ENCODE assay signal across 18 cellular contexts in genomic region chr20:25541676-25542075, GRCh38. TPM values are rescaled to one million over a fixed set of nuclear protein-coding genes. Genes with fewer than 3 reads are reported as not detected.
A peak's percentile ranks its signal among the peaks of the same experiment; 100 is the strongest.
DNase-seq lines count a peak whose midpoint lies in the region; ATAC-seq and TF ChIP-seq lines count a peak whose summit lies in the region.
"Had no signal": no experiment of that assay in that cellular context is flagged by ENCODE, and none has a peak within 500 bp of the region (broad histone marks: within the 10 kb centered on the region; RNA-seq: fewer than 3 reads in every experiment).

No MANE protein-coding gene starts in this region.

- TF ChIP-seq EP300 in suprapubic skin (IDR thresholded peaks at IDR 0.05): no peak

- H3K4me1 ChIP-seq in BLaER1 (peaks cover 64% of the 10 kb centered on the region), adrenal gland (replicated peaks in 1 of 2) (peaks cover 27 to 49% of the 10 kb centered on the region in 2 donors), neural progenitor cell (peaks cover 20% of the 10 kb centered on the region), suprapubic skin (peaks cover 19% of the 10 kb centered on the region), endodermal cell (ENCODE audit: control insufficient read depth, insufficient read depth, low read length) (peaks cover 31% of the 10 kb centered on the region)

- WGBS in adrenal gland, 4 donors: 13 to 28% (median 25%) methylated on average over 2 of the region's 2 CpGs
- 28% methylated on average over 2 of the region's 2 CpGs for WGBS in suprapubic skin
- 90 to 95% methylated on average over 2 of the region's 2 CpGs for WGBS in endodermal cell (ENCODE audit: insufficient coverage in 1 of 2, insufficient read length in 1 of 2), 2 experiments

- intact Hi-C loops in adrenal gland (cut with DNase I): loop anchor here in 1 of 2 donors (10.0 kb wide), 1 partner anchor 83 kb away; the partner anchor contains the start of gene NANP

- no peak overlapping the region for H3K27ac Mint-ChIP-seq in neural progenitor cell
- no peak overlapping the region for H3K27ac Mint-ChIP-seq in endodermal cell
- H3K27ac Mint-ChIP-seq: stimulated activated effector memory CD8-positive, alpha-beta T cell treated with anti-CD3 and anti-CD28 coated beads, Interleukin-12 subunit alpha, Interleukin-12 subunit beta, amount 100 ng/mL, for 72 hours had no signal

- H3K9ac ChIP-seq in BLaER1 (no peak overlapping the region), neural progenitor cell (no peak overlapping the region), endodermal cell (ENCODE audit: extremely low read depth, low read length, poor library complexity, severe bottlenecking) (no peak overlapping the region)

- H3K9me3 ChIP-seq in BLaER1: no peaks in the 10 kb centered on the region
- no peaks in the 10 kb centered on the region for H3K9me3 ChIP-seq in adrenal gland (replicated peaks in 1 of 3)
- H3K9me3 ChIP-seq in neural progenitor cell (ENCODE audit: low read depth): no peaks in the 10 kb centered on the region
- no peaks in the 10 kb centered on the region for H3K9me3 ChIP-seq in suprapubic skin
- no peaks in the 10 kb centered on the region for H3K9me3 ChIP-seq in endodermal cell (ENCODE audit: control insufficient read depth, low read length)

- H3K4me3 Mint-ChIP-seq in neural progenitor cell (no peak overlapping the region), endodermal cell (no peak overlapping the region)
- H3K4me3 Mint-ChIP-seq: mesothelial cell of epicardium; stimulated activated effector memory CD8-positive, alpha-beta T cell treated with anti-CD3 and anti-CD28 coated beads, Interleukin-12 subunit alpha, Interleukin-12 subunit beta, amount 100 ng/mL, for 72 hours had no signal

- TF ChIP-seq CTCF in adrenal gland (IDR thresholded peaks at IDR 0.05) (no peak), neural progenitor cell (IDR thresholded peaks at IDR 0.05) (no peak), suprapubic skin (IDR thresholded peaks at IDR 0.05) (no peak), endodermal cell (conservative IDR thresholded peaks at IDR 0.05) (no peak)

- H3K36me3 ChIP-seq in BLaER1 (no peaks in the 10 kb centered on the region), adrenal gland (replicated peaks in 1 of 2) (no peaks in the 10 kb centered on the region), neural progenitor cell (no peaks in the 10 kb centered on the region), suprapubic skin (no peaks in the 10 kb centered on the region), endodermal cell (ENCODE audit: control insufficient read depth, insufficient read depth, low read length) (peaks cover 25% of the 10 kb centered on the region)

- H3K79me2 ChIP-seq in neural progenitor cell (ENCODE audit: low read depth): peaks cover 32% of the 10 kb centered on the region

- peak; percentile 21 for ATAC-seq in HG02885 (IDR thresholded peaks at IDR 0.05; ENCODE audit: poor library complexity, unreplicated experiment)
- ATAC-seq: foreskin keratinocyte; stimulated activated effector memory CD8-positive, alpha-beta T cell treated with anti-CD3 and anti-CD28 coated beads, Interleukin-12 subunit alpha, Interleukin-12 subunit beta, amount 100 ng/mL, for 72 hours had no signal

- H4K20me1 ChIP-seq in BLaER1 (no peaks in the 10 kb centered on the region), neural progenitor cell (ENCODE audit: low read depth) (peaks cover 55% of the 10 kb centered on the region)

- H3K27me3 Mint-ChIP-seq in neural progenitor cell (ENCODE audit: insufficient read depth, low read depth) (no peaks in the 10 kb centered on the region), endodermal cell (ENCODE audit: insufficient read depth) (no peaks in the 10 kb centered on the region)

- H3K27me3 ChIP-seq in BLaER1: no peaks in the 10 kb centered on the region
- no peaks in the 10 kb centered on the region for H3K27me3 ChIP-seq in adrenal gland
- H3K27me3 ChIP-seq in neural progenitor cell: no peaks in the 10 kb centered on the region
- H3K27me3 ChIP-seq in suprapubic skin: no peaks in the 10 kb centered on the region
- no peaks in the 10 kb centered on the region for H3K27me3 ChIP-seq in endodermal cell (ENCODE audit: control insufficient read depth, insufficient read depth, low read length, poor library complexity, severe bottlenecking)
- H3K27me3 ChIP-seq: foreskin keratinocyte had no signal

- TF ChIP-seq POLR2A in adrenal gland (IDR thresholded peaks at IDR 0.05) (no peak), suprapubic skin (IDR thresholded peaks at IDR 0.05) (no peak)

- peaks cover 2% of the 10 kb centered on the region for H3K9me3 Mint-ChIP-seq in neural progenitor cell
- H3K9me3 Mint-ChIP-seq in endodermal cell: no peaks in the 10 kb centered on the region
- H3K9me3 Mint-ChIP-seq: mesothelial cell of epicardium; stimulated activated effector memory CD8-positive, alpha-beta T cell treated with anti-CD3 and anti-CD28 coated beads, Interleukin-12 subunit alpha, Interleukin-12 subunit beta, amount 100 ng/mL, for 72 hours had no signal

- H3K4me3 ChIP-seq in BLaER1 (no peak overlapping the region), adrenal gland (no peak overlapping the region), neural progenitor cell (no peak overlapping the region), suprapubic skin (no peak overlapping the region), endodermal cell (ENCODE audit: low read length) (no peak overlapping the region)
- H3K4me3 ChIP-seq: PC-9 had no signal

- DNase-seq in adrenal gland (no peak), glomerular visceral epithelial cell (ENCODE audit: extremely low spot score) (peak; percentile 39), neural progenitor cell (ENCODE audit: low spot score) (no peak), suprapubic skin (ENCODE audit: low spot score in 2 of 2) (no peak), G401 (ENCODE audit: low spot score) (no peak), endodermal cell (no peak)
- DNase-seq: activated gamma-delta T cell, DMS 273 treated with DMSO at 0.1 percent for 48 hours, foreskin keratinocyte, GOT3, NCI-H1105 treated with DMSO at 0.1 percent for 48 hours, NCI-H2227 treated with DMSO at 0.1 percent for 48 hours, PC-9, SW 1271 had no signal

- H2AFZ ChIP-seq in neural progenitor cell (replicated peaks): no peak overlapping the region
- H2AFZ ChIP-seq: PC-9 had no signal

- H3K4me1 Mint-ChIP-seq in neural progenitor cell (peaks cover 49% of the 10 kb centered on the region), endodermal cell (peaks cover 44% of the 10 kb centered on the region)
- H3K4me1 Mint-ChIP-seq: stimulated activated effector memory CD8-positive, alpha-beta T cell treated with anti-CD3 and anti-CD28 coated beads, Interleukin-12 subunit alpha, Interleukin-12 subunit beta, amount 100 ng/mL, for 72 hours had no signal

- peaks cover 3% of the 10 kb centered on the region for H3F3A ChIP-seq in neural progenitor cell (ENCODE audit: low read depth)

- in situ Hi-C loops in G401 (cut with HindIII; ENCODE audit: low sequenced_read_pairs): no loop called here

- H3K27ac ChIP-seq in BLaER1 (peak overlapping the region; percentile 46; the same call in 1 of the 2 replicates), adrenal gland (peak overlapping the region in 4 of 5 donors; percentile 7 to 75 (median 50)), neural progenitor cell (no peak overlapping the region), suprapubic skin (no peak overlapping the region), endodermal cell (ENCODE audit: low read depth, low read length) (no peak overlapping the region)
- H3K27ac ChIP-seq: foreskin keratinocyte, PC-9 had no signal

- H3K36me3 Mint-ChIP-seq in neural progenitor cell (peaks cover 10% of the 10 kb centered on the region), endodermal cell (ENCODE audit: low read depth) (peaks cover 31% of the 10 kb centered on the region)
- H3K36me3 Mint-ChIP-seq: stimulated activated effector memory CD8-positive, alpha-beta T cell treated with anti-CD3 and anti-CD28 coated beads, Interleukin-12 subunit alpha, Interleukin-12 subunit beta, amount 100 ng/mL, for 72 hours had no signal

- H3K4me2 ChIP-seq in BLaER1: peak overlapping the region; percentile 60
- no peak overlapping the region for H3K4me2 ChIP-seq in neural progenitor cell
- H3K4me2 ChIP-seq: PC-9 had no signal

RNA-seq across cellular contexts. Expression of gene NINL, which starts 43.7 kb away (rescaled TPM):
- total RNA-seq in adrenal gland: 10 to 100 TPM in 7 of 8 donors, 1 to 10 TPM in 1; 10.0 to 30.9 (median 14.4) TPM
- 10 to 100 TPM; 13.4 to 30.6 (median 20.3) TPM for polyA plus RNA-seq in adrenal gland
- total RNA-seq in neural progenitor cell (ENCODE audit: low replicate concordance): 21.5 and 32.2 TPM in 2 replicates
- 1 to 10 TPM; 2.0 to 6.9 (median 2.6) TPM for total RNA-seq in suprapubic skin
- 16.5 and 20.8 TPM in 2 replicates for total RNA-seq in G401 (2014; rRNA removed; shearing (Covaris generic))
- total RNA-seq in endodermal cell: 100 to 1,000 TPM in 1 of 2 donors, 10 to 100 TPM in 1; 78.5 to 101 TPM
- polyA plus RNA-seq in endodermal cell (2013, experiment 1 of 2): 48.7 TPM
- polyA plus RNA-seq in endodermal cell (2013, experiment 2 of 2): 43.3 TPM

Comparison
In these comparisons a context has a peak if more than half of its experiments do, and no peak if none do; other contexts are left out.
1. H3K27ac ChIP-seq: peak in BLaER1 (single experiment) and adrenal gland (4 of 5); none in neural progenitor cell (single experiment), suprapubic skin (single experiment) and endodermal cell (single experiment).